Comparison of ENCODE assay signal across 16 cellular contexts in genomic region chr1:180310095-180310494, GRCh38.
DNase-seq lines count a peak whose midpoint lies in the region; ATAC-seq, FAIRE-seq and TF ChIP-seq lines count a peak whose summit lies in the region.
"Had no signal": no experiment of that assay in that cellular context is flagged by ENCODE, and none has a peak within 500 bp of the region (broad histone marks: within the 10 kb centered on the region; RNA-seq: fewer than 3 reads in every experiment).

No MANE protein-coding gene starts in this region.

- H2BK15ac ChIP-seq in IMR-90 (ENCODE audit: low read depth, low read length): no peak overlapping the region

- WGBS in A549 (ENCODE audit: missing lambda C conversion rate): 10% methylated on average over 3 of the region's 3 CpGs
- no CpG with 5 or more reads among the region's 3 CpGs for WGBS in IMR-90 (ENCODE audit: extremely low coverage in 2 of 2, insufficient read length in 1 of 2), 2 experiments
- 90 to 94% (median 93%) methylated on average over 3 of the region's 3 CpGs for WGBS in psoas muscle, 3 donors

- H3K14ac ChIP-seq in IMR-90 (replicated peaks; ENCODE audit: low read depth, low read length): no peak overlapping the region

- no peaks in the 10 kb centered on the region for H3K9me1 ChIP-seq in IMR-90 (ENCODE audit: insufficient read depth, low read length)

- H3K56ac ChIP-seq in IMR-90 (ENCODE audit: extremely low read depth, insufficient read depth, low read length): no peak overlapping the region

- H3K4me3 ChIP-seq in A549: no peak overlapping the region
- no peak overlapping the region for H3K4me3 ChIP-seq in IMR-90 (ENCODE audit: insufficient read depth, low read depth, low read length)
- no peak overlapping the region for H3K4me3 ChIP-seq in adipocyte (ENCODE audit: low read length)
- H3K4me3 ChIP-seq in psoas muscle: no peak overlapping the region
- H3K4me3 ChIP-seq: cardiac muscle cell, ovary, tibial nerve had no signal

- H2AK5ac ChIP-seq in IMR-90 (ENCODE audit: low read depth, low read length): no peak overlapping the region

- dilution Hi-C loops in IMR-90 (cut with HindIII; ENCODE audit: low sequenced_read_pairs, unreplicated experiment): no loop called here

- H3K4me1 ChIP-seq in A549 (peaks cover 51% of the 10 kb centered on the region), IMR-90 (ENCODE audit: control insufficient read depth, insufficient read depth, low read length) (peaks cover 7% of the 10 kb centered on the region), adipocyte (ENCODE audit: control insufficient read depth, insufficient read depth, low read length) (peaks cover 21% of the 10 kb centered on the region), foreskin keratinocyte (no peaks in the 10 kb centered on the region), psoas muscle (no peaks in the 10 kb centered on the region)
- H3K4me1 ChIP-seq: tibial nerve had no signal

- H3K4me3 Mint-ChIP-seq in stimulated activated effector memory CD8-positive, alpha-beta T cell treated with anti-CD3 and anti-CD28 coated beads, Interleukin-12 subunit alpha, Interleukin-12 subunit beta, amount 100 ng/mL, for 72 hours: no peak overlapping the region

- H3K9me3 ChIP-seq in A549 (0 out of 3 replicates have a peak, but pooled peaks cover 2% of the 10 kb centered on the region), IMR-90 (ENCODE audit: control insufficient read depth, insufficient read depth, low read length) (no peaks in the 10 kb centered on the region), adipocyte (ENCODE audit: control insufficient read depth, low read length) (no peaks in the 10 kb centered on the region), psoas muscle (no peaks in the 10 kb centered on the region)
- H3K9me3 ChIP-seq: Caco-2, ovary, tibial nerve had no signal

- intact Hi-C loops in IMR-90 (cut with micrococcal nuclease) (no loop called here), psoas muscle (cut with DNase I) (no loop called here), posterior vena cava (cut with DNase I) (loop anchor here in 1 of 2 donors (10.0 kb wide), 1 partner anchor 1115 kb away; no protein-coding TSS in a partner anchor)

- H2AK9ac ChIP-seq in IMR-90 (replicated peaks; ENCODE audit: low read depth, low read length, poor library complexity): no peak overlapping the region

- peaks cover 7% of the 10 kb centered on the region; the same call in 1 of the 2 replicates for H4K20me1 ChIP-seq in IMR-90 (ENCODE audit: insufficient read depth, low read length)

- BruUV-seq in IMR-90 (replicated peaks; lab: Mats Ljungman, UMichigan): no TSS peak

- no peak overlapping the region for H2BK20ac ChIP-seq in IMR-90 (ENCODE audit: low read depth, low read length)

- in situ Hi-C loops in IMR-90 (cut with MboI; ENCODE audit: low sequenced_read_pairs): no loop called here

- H4K5ac ChIP-seq in IMR-90 (ENCODE audit: low read depth, low read length): no peak overlapping the region

- TF ChIP-seq POLR2A in A549 (IDR thresholded peaks at IDR 0.05; ENCODE audit: low read length): no peak
- no peak for TF ChIP-seq POLR2A in IMR-90 (IDR thresholded peaks at IDR 0.05; ENCODE audit: low read depth, low read length)

- no peak for FAIRE-seq in A549 (lab: Jason Lieb, UNC)
- FAIRE-seq: HTR-8/SVneo had no signal

- H3K27me3 ChIP-seq in IMR-90 (ENCODE audit: control insufficient read depth, insufficient read depth, low read length) (no peaks in the 10 kb centered on the region), adipocyte (replicated peaks; ENCODE audit: control insufficient read depth, insufficient read depth, low read length) (no peaks in the 10 kb centered on the region), foreskin keratinocyte (no peaks in the 10 kb centered on the region), psoas muscle (ENCODE audit: insufficient read depth in 3 of 3, low read length in 2 of 3) (no peaks in the 10 kb centered on the region)
- H3K27me3 ChIP-seq: cardiac muscle cell, ovary, tibial nerve had no signal

- no peak overlapping the region for H2BK120ac ChIP-seq in IMR-90 (ENCODE audit: low read depth, low read length)

- H3K79me1 ChIP-seq in IMR-90 (ENCODE audit: low read depth in 1 of 2, low read length in 2 of 2): peaks cover 2 to 13% of the 10 kb centered on the region in 2 experiments; a peak in 2 of 4 replicates

- no peak overlapping the region for H3K4ac ChIP-seq in IMR-90 (ENCODE audit: low read depth, low read length)

- no peaks in the 10 kb centered on the region for H3K36me3 Mint-ChIP-seq in stimulated activated effector memory CD8-positive, alpha-beta T cell treated with anti-CD3 and anti-CD28 coated beads, Interleukin-12 subunit alpha, Interleukin-12 subunit beta, amount 100 ng/mL, for 72 hours

- H3K9me3 Mint-ChIP-seq in stimulated activated effector memory CD8-positive, alpha-beta T cell treated with anti-CD3 and anti-CD28 coated beads, Interleukin-12 subunit alpha, Interleukin-12 subunit beta, amount 100 ng/mL, for 72 hours: peaks cover 9% of the 10 kb centered on the region

- no peak for TF ChIP-seq EP300 in A549 (IDR thresholded peaks at IDR 0.05)

- DNase-seq in A549 (ENCODE audit: low read depth in 1 of 2, low spot score in 1 of 2) (peak in 1 of 2 experiments; percentile 83), IMR-90 (peak; percentile 53), adipocyte (ENCODE audit: low read depth) (peak; percentile 37), foreskin keratinocyte (peak; percentile 42 to 66), NCI-H82 treated with DMSO at 0.1 percent for 48 hours (lab: John Stamatoyannopoulos, UW; ENCODE audit: unreplicated experiment) (no peak), psoas muscle (no peak), posterior vena cava (ENCODE audit: low spot score) (no peak)
- DNase-seq in stimulated activated effector memory CD8-positive, alpha-beta T cell treated with anti-CD3 and anti-CD28 coated beads, Interleukin-12 subunit alpha, Interleukin-12 subunit beta, amount 100 ng/mL, for 72 hours (ENCODE audit: low spot score in 2 of 2): no peak
- DNase-seq: activated gamma-delta T cell treated with Interleukin-2 at 50 U/mL for 16 hours, Caco-2, midbrain, NCI-H526 treated with DMSO at 0.1 percent for 48 hours, ovary had no signal

- no peak overlapping the region for H4K91ac ChIP-seq in IMR-90 (ENCODE audit: insufficient read depth, low read depth, low read length)

- no peak for TF ChIP-seq RAD21 in A549 (conservative IDR thresholded peaks at IDR 0.05 in 1 of 2, IDR thresholded peaks at IDR 0.05 in 1 of 2)
- no peak for TF ChIP-seq RAD21 in IMR-90 (IDR thresholded peaks at IDR 0.05; ENCODE audit: low read length)

- H3K27ac Mint-ChIP-seq in stimulated activated effector memory CD8-positive, alpha-beta T cell treated with anti-CD3 and anti-CD28 coated beads, Interleukin-12 subunit alpha, Interleukin-12 subunit beta, amount 100 ng/mL, for 72 hours: no peak overlapping the region

- no peak overlapping the region for H2AFZ ChIP-seq in IMR-90 (replicated peaks; ENCODE audit: low read length, poor library complexity)

- CTCF ChIA-PET in A549 (lab: Yijun Ruan, JAX): interaction anchor here (1.2 to 1.3 kb wide), 2 partner anchors 20 to 58 kb away, joined by 4 to 7 read pairs; no protein-coding TSS in a partner anchor
- CTCF ChIA-PET in IMR-90 (lab: Yijun Ruan, JAX): no interaction called here

- ATAC-seq in A549 (peak; percentile 12 to 72; a peak in 3 of 6 replicates), IMR-90 (ENCODE audit: low read depth) (no peak), foreskin keratinocyte (peak; percentile 53), psoas muscle (no peak)
- ATAC-seq in stimulated activated effector memory CD8-positive, alpha-beta T cell treated with anti-CD3 and anti-CD28 coated beads, Interleukin-12 subunit alpha, Interleukin-12 subunit beta, amount 100 ng/mL, for 72 hours: no peak

- peak overlapping the region; percentile 9 for H2BK5ac ChIP-seq in IMR-90 (ENCODE audit: low read depth, low read length, poor library complexity, severe bottlenecking)

- no peak overlapping the region for H4K8ac ChIP-seq in IMR-90 (ENCODE audit: low read depth in 2 of 2, low read length in 2 of 2)

- H3K23ac ChIP-seq in IMR-90 (ENCODE audit: low read depth, low read length): no peak overlapping the region

- no peaks in the 10 kb centered on the region for H3K4me1 Mint-ChIP-seq in stimulated activated effector memory CD8-positive, alpha-beta T cell treated with anti-CD3 and anti-CD28 coated beads, Interleukin-12 subunit alpha, Interleukin-12 subunit beta, amount 100 ng/mL, for 72 hours

- H3K27ac ChIP-seq in A549: peak overlapping the region; percentile 62 to 81
- no peak overlapping the region for H3K27ac ChIP-seq in IMR-90 (ENCODE audit: insufficient read depth, low read length)
- H3K27ac ChIP-seq in foreskin keratinocyte: no peak overlapping the region
- H3K27ac ChIP-seq in psoas muscle: no peak overlapping the region
- H3K27ac ChIP-seq: cardiac muscle cell, ovary, tibial nerve had no signal

- POLR2A ChIA-PET in A549 (lab: Yijun Ruan, JAX): no interaction called here
- POLR2A ChIA-PET in IMR-90 (lab: Charles Lee; ENCODE audit: unreplicated experiment): no interaction called here

- H3K4me2 ChIP-seq in A549 (peak overlapping the region; percentile 79), IMR-90 (ENCODE audit: low read depth, low read length) (no peak overlapping the region)

- peaks cover 3% of the 10 kb centered on the region; the same call in 1 of the 2 replicates for H3K36me3 ChIP-seq in IMR-90 (ENCODE audit: control insufficient read depth, insufficient read depth, low read length)
- peaks cover 3% of the 10 kb centered on the region for H3K36me3 ChIP-seq in adipocyte (ENCODE audit: control insufficient read depth, insufficient read depth, low read length, severe bottlenecking)
- no peaks in the 10 kb centered on the region for H3K36me3 ChIP-seq in psoas muscle (ENCODE audit: insufficient read depth in 1 of 2, low read depth in 1 of 2)
- H3K36me3 ChIP-seq: cardiac muscle cell, ovary had no signal

- H3K9ac ChIP-seq in IMR-90 (ENCODE audit: low read depth, low read length) (no peak overlapping the region), adipocyte (ENCODE audit: low read length) (no peak overlapping the region)

- H3K18ac ChIP-seq in IMR-90 (ENCODE audit: low read depth, low read length): no peak overlapping the region

- TF ChIP-seq CTCF in A549 (IDR thresholded peaks at IDR 0.05) (no peak), IMR-90 (conservative IDR thresholded peaks at IDR 0.05; ENCODE audit: low read depth, low read length) (no peak), foreskin keratinocyte (conservative IDR thresholded peaks at IDR 0.05) (no peak), psoas muscle (IDR thresholded peaks at IDR 0.05) (no peak)

TF ChIP-seq in A549, 52 proteins besides CTCF, POLR2A, EP300 and RAD21 (continues in another document):
- TF ChIP-seq JUNB (IDR thresholded peaks at IDR 0.05): peak; percentile 49; the same call in 1 of the 2 replicates
- TF ChIP-seq POLR2AphosphoS2 (conservative IDR thresholded peaks at IDR 0.05; ENCODE audit: low read length): no peak
- TF ChIP-seq GATA3 (IDR thresholded peaks at IDR 0.05; ENCODE audit: borderline replicate concordance): peak; percentile 37; the same call in 1 of the 2 replicates
- peak; percentile 93 to 99 for TF ChIP-seq CEBPB (IDR thresholded peaks at IDR 0.05)

TF ChIP-seq in IMR-90, 13 proteins besides CTCF, POLR2A, EP300 and RAD21 (continues in another document):
- peak; percentile 94 for TF ChIP-seq CEBPB (IDR thresholded peaks at IDR 0.05; ENCODE audit: low read depth, low read length)

Comparison
In these comparisons a context has a peak if more than half of its experiments do, and no peak if none do; other contexts are left out.
1. ATAC-seq: peak in A549 (2 of 2) and foreskin keratinocyte (single experiment); none in IMR-90 (single experiment), psoas muscle (0 of 4) and stimulated activated effector memory CD8-positive, alpha-beta T cell treated with anti-CD3 and anti-CD28 coated beads, Interleukin-12 subunit alpha, Interleukin-12 subunit beta, amount 100 ng/mL, for 72 hours (single experiment).
2. DNase-seq: peak in IMR-90 (single experiment), adipocyte (single experiment) and foreskin keratinocyte (2 of 2); none in NCI-H82 treated with DMSO at 0.1 percent for 48 hours (single experiment), psoas muscle (0 of 2), posterior vena cava (single experiment) and stimulated activated effector memory CD8-positive, alpha-beta T cell treated with anti-CD3 and anti-CD28 coated beads, Interleukin-12 subunit alpha, Interleukin-12 subunit beta, amount 100 ng/mL, for 72 hours (0 of 2).
3. H3K27ac ChIP-seq: peak in A549 (2 of 2); none in IMR-90 (single experiment), foreskin keratinocyte (single experiment) and psoas muscle (single experiment).